In the genomic region with DNA sequence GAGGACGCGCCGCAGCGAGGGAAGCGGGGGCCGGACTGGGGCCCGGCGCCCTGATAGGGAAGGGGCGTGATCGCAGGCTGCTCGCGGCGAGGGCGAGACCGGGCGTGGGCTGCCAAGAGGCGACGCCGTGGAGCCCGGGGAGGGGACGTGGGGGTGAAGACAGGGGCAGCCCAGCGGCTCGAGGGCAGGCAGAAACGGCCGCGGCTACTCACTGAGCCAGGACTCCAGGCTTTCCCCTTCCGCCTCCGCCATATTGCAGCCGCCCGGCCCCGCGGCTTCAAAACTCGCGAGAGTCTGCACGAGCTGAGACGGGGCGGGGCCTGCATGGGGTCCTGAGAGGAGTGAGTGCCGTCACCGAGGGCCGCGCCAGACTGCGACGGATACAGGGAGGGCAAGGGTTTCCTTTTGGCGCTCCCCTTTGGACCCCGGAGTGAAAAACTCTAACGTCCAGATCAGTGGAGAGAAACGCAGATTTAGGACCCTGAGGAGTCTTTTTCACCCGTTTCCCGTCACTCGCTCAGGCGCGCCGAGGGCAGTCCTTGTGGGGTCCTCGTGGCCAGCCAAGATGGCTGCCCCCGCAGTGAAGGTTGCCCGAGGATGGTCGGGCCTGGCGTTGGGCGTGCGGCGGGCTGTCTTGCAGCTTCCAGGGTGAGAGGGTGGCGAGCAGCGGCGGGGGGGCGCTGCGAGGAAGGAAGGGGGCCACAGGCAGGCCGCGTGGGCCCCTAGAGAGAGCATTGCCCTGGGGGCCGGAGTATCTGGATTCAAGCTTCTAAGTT, we compare ENCODE assay signal across 1 cellular context.
TF ChIP-seq lines count a peak whose summit lies in the region.

GGA3 (minus strand) TSS at position 271 of the 776 bp plus-strand sequence; CDS start at position 252, 19 bp downstream.
MRPS7 (plus strand) TSS at position 544 of the 776 bp plus-strand sequence; CDS start at position 566, 22 bp downstream.

TF ChIP-seq in HepG2, 621 proteins besides CTCF, POLR2A, EP300 and RAD21 (continued from another document and continues in another):
- TF ChIP-seq, protein P1, sequence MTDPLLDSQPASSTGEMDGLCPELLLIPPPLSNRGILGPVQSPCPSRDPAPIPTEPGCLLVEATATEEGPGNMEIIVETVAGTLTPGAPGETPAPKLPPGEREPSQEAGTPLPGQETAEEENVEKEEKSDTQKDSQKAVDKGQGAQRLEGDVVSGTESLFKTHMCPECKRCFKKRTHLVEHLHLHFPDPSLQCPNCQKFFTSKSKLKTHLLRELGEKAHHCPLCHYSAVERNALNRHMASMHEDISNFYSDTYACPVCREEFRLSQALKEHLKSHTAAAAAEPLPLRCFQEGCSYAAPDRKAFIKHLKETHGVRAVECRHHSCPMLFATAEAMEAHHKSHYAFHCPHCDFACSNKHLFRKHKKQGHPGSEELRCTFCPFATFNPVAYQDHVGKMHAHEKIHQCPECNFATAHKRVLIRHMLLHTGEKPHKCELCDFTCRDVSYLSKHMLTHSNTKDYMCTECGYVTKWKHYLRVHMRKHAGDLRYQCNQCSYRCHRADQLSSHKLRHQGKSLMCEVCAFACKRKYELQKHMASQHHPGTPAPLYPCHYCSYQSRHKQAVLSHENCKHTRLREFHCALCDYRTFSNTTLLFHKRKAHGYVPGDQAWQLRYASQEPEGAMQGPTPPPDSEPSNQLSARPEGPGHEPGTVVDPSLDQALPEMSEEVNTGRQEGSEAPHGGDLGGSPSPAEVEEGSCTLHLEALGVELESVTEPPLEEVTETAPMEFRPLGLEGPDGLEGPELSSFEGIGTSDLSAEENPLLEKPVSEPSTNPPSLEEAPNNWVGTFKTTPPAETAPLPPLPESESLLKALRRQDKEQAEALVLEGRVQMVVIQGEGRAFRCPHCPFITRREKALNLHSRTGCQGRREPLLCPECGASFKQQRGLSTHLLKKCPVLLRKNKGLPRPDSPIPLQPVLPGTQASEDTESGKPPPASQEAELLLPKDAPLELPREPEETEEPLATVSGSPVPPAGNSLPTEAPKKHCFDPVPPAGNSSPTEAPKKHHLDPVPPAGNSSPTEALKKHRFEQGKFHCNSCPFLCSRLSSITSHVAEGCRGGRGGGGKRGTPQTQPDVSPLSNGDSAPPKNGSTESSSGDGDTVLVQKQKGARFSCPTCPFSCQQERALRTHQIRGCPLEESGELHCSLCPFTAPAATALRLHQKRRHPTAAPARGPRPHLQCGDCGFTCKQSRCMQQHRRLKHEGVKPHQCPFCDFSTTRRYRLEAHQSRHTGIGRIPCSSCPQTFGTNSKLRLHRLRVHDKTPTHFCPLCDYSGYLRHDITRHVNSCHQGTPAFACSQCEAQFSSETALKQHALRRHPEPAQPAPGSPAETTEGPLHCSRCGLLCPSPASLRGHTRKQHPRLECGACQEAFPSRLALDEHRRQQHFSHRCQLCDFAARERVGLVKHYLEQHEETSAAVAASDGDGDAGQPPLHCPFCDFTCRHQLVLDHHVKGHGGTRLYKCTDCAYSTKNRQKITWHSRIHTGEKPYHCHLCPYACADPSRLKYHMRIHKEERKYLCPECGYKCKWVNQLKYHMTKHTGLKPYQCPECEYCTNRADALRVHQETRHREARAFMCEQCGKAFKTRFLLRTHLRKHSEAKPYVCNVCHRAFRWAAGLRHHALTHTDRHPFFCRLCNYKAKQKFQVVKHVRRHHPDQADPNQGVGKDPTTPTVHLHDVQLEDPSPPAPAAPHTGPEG (CRISPR knock-in tag; IDR thresholded peaks at IDR 0.05), result no peak
- TF ChIP-seq SMAD9 (CRISPR knock-in tag; IDR thresholded peaks at IDR 0.05) (peak; percentile 83), REST (IDR thresholded peaks at IDR 0.05; ENCODE audit: borderline replicate concordance in 1 of 2, low read depth in 1 of 2, low read length in 2 of 2) (peak in 1 of 2 experiments; percentile 51; a peak in 1 of 4 replicates), ZKSCAN8 (CRISPR knock-in tag; IDR thresholded peaks at IDR 0.05; ENCODE audit: borderline replicate concordance) (peak; percentile 53; the same call in 1 of the 2 replicates), ZNF3 (CRISPR knock-in tag; IDR thresholded peaks at IDR 0.05) (peak; percentile 40; the same call in 1 of the 2 replicates), ZNF570 (CRISPR knock-in tag; IDR thresholded peaks at IDR 0.05; ENCODE audit: borderline replicate concordance) (no peak), HMG20A (CRISPR knock-in tag; IDR thresholded peaks at IDR 0.05; ENCODE audit: borderline replicate concordance) (no peak), NCOR1 (IDR thresholded peaks at IDR 0.05; ENCODE audit: borderline replicate concordance, low read length) (peak; percentile 35; the same call in 1 of the 2 replicates), ZBTB20 (CRISPR knock-in tag; IDR thresholded peaks at IDR 0.05; ENCODE audit: borderline replicate concordance, low read depth) (peak; percentile 60; the same call in 1 of the 2 replicates), ZNF790 (CRISPR knock-in tag; IDR thresholded peaks at IDR 0.05; ENCODE audit: borderline replicate concordance) (peak; percentile 83; the same call in 1 of the 2 replicates), TOPORS (CRISPR knock-in tag; IDR thresholded peaks at IDR 0.05) (peak; percentile 86), RXRA (CRISPR knock-in tag; IDR thresholded peaks at IDR 0.05) (peak; percentile 62; the same call in 1 of the 2 replicates), REXO4 (CRISPR knock-in tag; IDR thresholded peaks at IDR 0.05; ENCODE audit: borderline replicate concordance) (0 out of 2 replicates have a peak, but pooled peaks have one; percentile 21), STAT5B (CRISPR knock-in tag; IDR thresholded peaks at IDR 0.05) (peak; percentile 23), ZSCAN9 (CRISPR knock-in tag; IDR thresholded peaks at IDR 0.05; ENCODE audit: borderline replicate concordance) (peak; percentile 84), ZBTB42 (CRISPR knock-in tag; IDR thresholded peaks at IDR 0.05) (peak; percentile 92), ZNF737 (CRISPR knock-in tag; IDR thresholded peaks at IDR 0.05; ENCODE audit: borderline replicate concordance) (peak; percentile 76), SATB2 (CRISPR knock-in tag; IDR thresholded peaks at IDR 0.05) (no peak; the same call in 1 of the 2 replicates), CBX1 (IDR thresholded peaks at IDR 0.05; ENCODE audit: low read depth) (peak; percentile 58), ZNF33B (CRISPR knock-in tag; IDR thresholded peaks at IDR 0.05) (peak; percentile 77), KMT2B (CRISPR knock-in tag; IDR thresholded peaks at IDR 0.05) (peak; percentile 89), TOE1 (CRISPR knock-in tag; IDR thresholded peaks at IDR 0.05) (0 out of 2 replicates have a peak, but pooled peaks have one; percentile 55), JARID2 (CRISPR knock-in tag; IDR thresholded peaks at IDR 0.05; ENCODE audit: insufficient replicate concordance) (no peak), ZNF761 (CRISPR knock-in tag; conservative IDR thresholded peaks at IDR 0.05) (peak; percentile 91), FOXO1 (CRISPR knock-in tag; IDR thresholded peaks at IDR 0.05) (no peak; the same call in 1 of the 2 replicates), TFDP2 (CRISPR knock-in tag; IDR thresholded peaks at IDR 0.05) (peak; percentile 49; the same call in 1 of the 2 replicates), ZNF616 (CRISPR knock-in tag; IDR thresholded peaks at IDR 0.05; ENCODE audit: low read depth) (peak; percentile 37; the same call in 1 of the 2 replicates), ZNF547 (CRISPR knock-in tag; IDR thresholded peaks at IDR 0.05) (peak; percentile 90; the same call in 1 of the 2 replicates)
- TF ChIP-seq, protein P2, sequence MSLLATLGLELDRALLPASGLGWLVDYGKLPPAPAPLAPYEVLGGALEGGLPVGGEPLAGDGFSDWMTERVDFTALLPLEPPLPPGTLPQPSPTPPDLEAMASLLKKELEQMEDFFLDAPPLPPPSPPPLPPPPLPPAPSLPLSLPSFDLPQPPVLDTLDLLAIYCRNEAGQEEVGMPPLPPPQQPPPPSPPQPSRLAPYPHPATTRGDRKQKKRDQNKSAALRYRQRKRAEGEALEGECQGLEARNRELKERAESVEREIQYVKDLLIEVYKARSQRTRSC (CRISPR knock-in tag; IDR thresholded peaks at IDR 0.05; ENCODE audit: low read depth), result no peak
- TF ChIP-seq, protein P3, sequence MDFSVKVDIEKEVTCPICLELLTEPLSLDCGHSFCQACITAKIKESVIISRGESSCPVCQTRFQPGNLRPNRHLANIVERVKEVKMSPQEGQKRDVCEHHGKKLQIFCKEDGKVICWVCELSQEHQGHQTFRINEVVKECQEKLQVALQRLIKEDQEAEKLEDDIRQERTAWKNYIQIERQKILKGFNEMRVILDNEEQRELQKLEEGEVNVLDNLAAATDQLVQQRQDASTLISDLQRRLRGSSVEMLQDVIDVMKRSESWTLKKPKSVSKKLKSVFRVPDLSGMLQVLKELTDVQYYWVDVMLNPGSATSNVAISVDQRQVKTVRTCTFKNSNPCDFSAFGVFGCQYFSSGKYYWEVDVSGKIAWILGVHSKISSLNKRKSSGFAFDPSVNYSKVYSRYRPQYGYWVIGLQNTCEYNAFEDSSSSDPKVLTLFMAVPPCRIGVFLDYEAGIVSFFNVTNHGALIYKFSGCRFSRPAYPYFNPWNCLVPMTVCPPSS (IDR thresholded peaks at IDR 0.05), result no peak
- TF ChIP-seq, protein P4, sequence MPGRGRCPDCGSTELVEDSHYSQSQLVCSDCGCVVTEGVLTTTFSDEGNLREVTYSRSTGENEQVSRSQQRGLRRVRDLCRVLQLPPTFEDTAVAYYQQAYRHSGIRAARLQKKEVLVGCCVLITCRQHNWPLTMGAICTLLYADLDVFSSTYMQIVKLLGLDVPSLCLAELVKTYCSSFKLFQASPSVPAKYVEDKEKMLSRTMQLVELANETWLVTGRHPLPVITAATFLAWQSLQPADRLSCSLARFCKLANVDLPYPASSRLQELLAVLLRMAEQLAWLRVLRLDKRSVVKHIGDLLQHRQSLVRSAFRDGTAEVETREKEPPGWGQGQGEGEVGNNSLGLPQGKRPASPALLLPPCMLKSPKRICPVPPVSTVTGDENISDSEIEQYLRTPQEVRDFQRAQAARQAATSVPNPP (CRISPR knock-in tag; IDR thresholded peaks at IDR 0.05), result 0 out of 2 replicates have a peak, but pooled peaks have one; percentile 86
- TF ChIP-seq, protein P5, sequence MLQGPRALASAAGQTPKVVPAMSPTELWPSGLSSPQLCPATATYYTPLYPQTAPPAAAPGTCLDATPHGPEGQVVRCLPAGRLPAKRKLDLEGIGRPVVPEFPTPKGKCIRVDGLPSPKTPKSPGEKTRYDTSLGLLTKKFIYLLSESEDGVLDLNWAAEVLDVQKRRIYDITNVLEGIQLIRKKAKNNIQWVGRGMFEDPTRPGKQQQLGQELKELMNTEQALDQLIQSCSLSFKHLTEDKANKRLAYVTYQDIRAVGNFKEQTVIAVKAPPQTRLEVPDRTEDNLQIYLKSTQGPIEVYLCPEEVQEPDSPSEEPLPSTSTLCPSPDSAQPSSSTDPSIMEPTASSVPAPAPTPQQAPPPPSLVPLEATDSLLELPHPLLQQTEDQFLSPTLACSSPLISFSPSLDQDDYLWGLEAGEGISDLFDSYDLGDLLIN (CRISPR knock-in tag; IDR thresholded peaks at IDR 0.05; ENCODE audit: borderline replicate concordance), result peak; percentile 74; the same call in 1 of the 2 replicates
- TF ChIP-seq, protein P6, sequence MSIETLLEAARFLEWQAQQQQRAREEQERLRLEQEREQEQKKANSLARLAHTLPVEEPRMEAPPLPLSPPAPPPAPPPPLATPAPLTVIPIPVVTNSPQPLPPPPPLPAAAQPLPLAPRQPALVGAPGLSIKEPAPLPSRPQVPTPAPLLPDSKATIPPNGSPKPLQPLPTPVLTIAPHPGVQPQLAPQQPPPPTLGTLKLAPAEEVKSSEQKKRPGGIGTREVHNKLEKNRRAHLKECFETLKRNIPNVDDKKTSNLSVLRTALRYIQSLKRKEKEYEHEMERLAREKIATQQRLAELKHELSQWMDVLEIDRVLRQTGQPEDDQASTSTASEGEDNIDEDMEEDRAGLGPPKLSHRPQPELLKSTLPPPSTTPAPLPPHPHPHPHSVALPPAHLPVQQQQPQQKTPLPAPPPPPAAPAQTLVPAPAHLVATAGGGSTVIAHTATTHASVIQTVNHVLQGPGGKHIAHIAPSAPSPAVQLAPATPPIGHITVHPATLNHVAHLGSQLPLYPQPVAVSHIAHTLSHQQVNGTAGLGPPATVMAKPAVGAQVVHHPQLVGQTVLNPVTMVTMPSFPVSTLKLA (IDR thresholded peaks at IDR 0.05), result peak; percentile 55; the same call in 1 of the 2 replicates
